Comparison of ENCODE assay signal across 10 cellular contexts in genomic region chr17:63874061-63874626, GRCh38. TPM values are rescaled to one million over a fixed set of nuclear protein-coding genes. Genes with fewer than 3 reads are reported as not detected.
DNase-seq lines count a peak whose midpoint lies in the region; ATAC-seq and TF ChIP-seq lines count a peak whose summit lies in the region.
"Not testable (repeated sequence)": the region's sequence is repeated elsewhere in the genome, so short reads cannot be mapped to it uniquely, and the experiment has no call there.
"Had no signal": no experiment of that assay in that cellular context is flagged by ENCODE, and none has a peak within 500 bp of the region (broad histone marks: within the 10 kb centered on the region; RNA-seq: fewer than 3 reads in every experiment).

No MANE protein-coding gene starts in this region.

- peak; percentile 79 for ATAC-seq in HCT116
- peak; percentile 59 for ATAC-seq in activated B cell treated with CpG ODN at 0.5 μM for 24 hours (ENCODE audit: low read depth)
- ATAC-seq in stimulated activated naive B cell treated with anti-CD40 and anti-IgM and Interleukin-4, amounts not matched to agents 10 μg/mL and 1 μg/mL and 100 μg/mL, for 72 hours (replicated peaks), result peak; percentile 52 to 75

- H3K9ac ChIP-seq in HCT116 (ENCODE audit: low read length); endodermal cell (ENCODE audit: extremely low read depth, low read length, poor library complexity, severe bottlenecking): not testable (repeated sequence)

- not testable (repeated sequence) for H3K27ac ChIP-seq in HCT116 (ENCODE audit: low read depth, low read length); endodermal cell (ENCODE audit: low read depth, low read length)

- H3K4me2 ChIP-seq in HCT116 (ENCODE audit: low read length), result not testable (repeated sequence)

- CTCF ChIA-PET in HCT116 (lab: Charles Lee), result interaction anchor here (0.8 kb wide), 1 partner anchor 259 kb away, joined by 4 read pairs; no protein-coding TSS in a partner anchor
- CTCF ChIA-PET in activated B cell treated with CpG ODN at 0.5 μM for 24 hours (lab: Charles Lee), result not testable (repeated sequence)

- H3K36me3 Mint-ChIP-seq in activated B cell treated with CpG ODN at 0.5 μM for 24 hours (ENCODE audit: low read depth); endodermal cell (ENCODE audit: low read depth); stimulated activated naive B cell treated with anti-CD40 and anti-IgM and Interleukin-4, amounts not matched to agents 10 μg/mL and 1 μg/mL and 100 μg/mL, for 72 hours: not testable (repeated sequence)

- RAD21 ChIA-PET in HCT116 (lab: Charles Lee; ENCODE audit: low non-redundant PET in 1 of 2, low total read pairs in 2 of 2, uncharacterized antibody in 2 of 2, unreplicated experiment in 2 of 2), result not testable (repeated sequence)

- H3K4me3 ChIP-seq in HCT116 (replicated peaks in 1 of 2; ENCODE audit: low read depth in 1 of 2, low read length in 2 of 2); endodermal cell (ENCODE audit: low read length): not testable (repeated sequence)

- not testable (repeated sequence) for H3K79me2 ChIP-seq in HCT116 (ENCODE audit: insufficient read depth, low read length)

- H3K4me3 Mint-ChIP-seq in activated B cell treated with CpG ODN at 0.5 μM for 24 hours; endodermal cell; stimulated activated naive B cell treated with anti-CD40 and anti-IgM and Interleukin-4, amounts not matched to agents 10 μg/mL and 1 μg/mL and 100 μg/mL, for 72 hours: not testable (repeated sequence)

- not testable (repeated sequence) for H3K27ac Mint-ChIP-seq in activated B cell treated with CpG ODN at 0.5 μM for 24 hours; endodermal cell; stimulated activated naive B cell treated with anti-CD40 and anti-IgM and Interleukin-4, amounts not matched to agents 10 μg/mL and 1 μg/mL and 100 μg/mL, for 72 hours

- not testable (repeated sequence) for H3K9me3 ChIP-seq in HCT116 (ENCODE audit: control insufficient read depth in 1 of 2, insufficient read depth in 1 of 2, low read depth in 1 of 2, low read length in 2 of 2); endodermal cell (ENCODE audit: control insufficient read depth, low read length)

- not testable (repeated sequence) for TF ChIP-seq POLR2A in HCT116 (IDR thresholded peaks at IDR 0.05; ENCODE audit: borderline replicate concordance, extremely low read depth, insufficient read depth, insufficient read length)

- H3K27me3 Mint-ChIP-seq in activated B cell treated with CpG ODN at 0.5 μM for 24 hours; stimulated activated naive B cell treated with anti-CD40 and anti-IgM and Interleukin-4, amounts not matched to agents 10 μg/mL and 1 μg/mL and 100 μg/mL, for 72 hours: not testable (repeated sequence)
- H3K27me3 Mint-ChIP-seq in endodermal cell (ENCODE audit: insufficient read depth), result peaks cover 12% of the 10 kb centered on the region

- not testable (repeated sequence) for TF ChIP-seq RAD21 in HCT116 (IDR thresholded peaks at IDR 0.05; ENCODE audit: low read depth)

- H3K27me3 ChIP-seq in HCT116 (ENCODE audit: insufficient read depth, low read length); endodermal cell (ENCODE audit: control insufficient read depth, insufficient read depth, low read length, poor library complexity, severe bottlenecking): not testable (repeated sequence)

- not testable (repeated sequence) for H4K20me1 ChIP-seq in HCT116 (ENCODE audit: insufficient read depth)

- H3K9me3 Mint-ChIP-seq in activated B cell treated with CpG ODN at 0.5 μM for 24 hours; endodermal cell; stimulated activated naive B cell treated with anti-CD40 and anti-IgM and Interleukin-4, amounts not matched to agents 10 μg/mL and 1 μg/mL and 100 μg/mL, for 72 hours: not testable (repeated sequence)

- not testable (repeated sequence) for H2AFZ ChIP-seq in HCT116 (ENCODE audit: low read depth, low read length, poor library complexity, severe bottlenecking)

- H3K4me1 Mint-ChIP-seq in activated B cell treated with CpG ODN at 0.5 μM for 24 hours, result peaks cover 11% of the 10 kb centered on the region
- H3K4me1 Mint-ChIP-seq in endodermal cell; stimulated activated naive B cell treated with anti-CD40 and anti-IgM and Interleukin-4, amounts not matched to agents 10 μg/mL and 1 μg/mL and 100 μg/mL, for 72 hours: not testable (repeated sequence)

- not testable (repeated sequence) for DNase-seq in HCT116 (ENCODE audit: low read depth, low spot score); activated B cell treated with CpG ODN at 0.5 μM for 24 hours; stimulated activated naive B cell treated with anti-CD40 and anti-IgM and Interleukin-4, amounts not matched to agents 10 μg/mL and 1 μg/mL and 100 μg/mL, for 72 hours
- peak; percentile 62 for DNase-seq in endodermal cell

- POLR2A ChIA-PET in HCT116 (lab: Charles Lee); activated B cell treated with CpG ODN at 0.5 μM for 24 hours (lab: Charles Lee): not testable (repeated sequence)

- not testable (repeated sequence) for BruUV-seq in HCT116 (replicated peaks; lab: Mats Ljungman, UMichigan)

- not testable (repeated sequence) for H3K9me2 ChIP-seq in HCT116 (ENCODE audit: insufficient read depth)

- 84% methylated on average over 6 of the region's 8 CpGs; no CpG with 5 or more reads in 1 of the 2 experiments for WGBS in endodermal cell (ENCODE audit: insufficient coverage in 1 of 2, insufficient read length in 1 of 2), 2 experiments

- TF ChIP-seq CTCF in HCT116 (IDR thresholded peaks at IDR 0.05 in 2 of 3, conservative IDR thresholded peaks at IDR 0.05 in 1 of 3; ENCODE audit: borderline replicate concordance in 1 of 3, insufficient read depth in 1 of 3, low read depth in 2 of 3, low read length in 2 of 3); activated B cell treated with CpG ODN at 0.5 μM for 24 hours (IDR thresholded peaks at IDR 0.05): not testable (repeated sequence)
- peak; percentile 39 for TF ChIP-seq CTCF in endodermal cell (conservative IDR thresholded peaks at IDR 0.05)

- intact Hi-C loops in HCT116 (cut with micrococcal nuclease); activated B cell treated with CpG ODN at 0.5 μM for 24 hours (cut with micrococcal nuclease): not testable (repeated sequence)

- H3K4me1 ChIP-seq in HCT116 (ENCODE audit: control insufficient read depth in 1 of 2, insufficient read depth in 2 of 2, low read length in 2 of 2); endodermal cell (ENCODE audit: control insufficient read depth, insufficient read depth, low read length): not testable (repeated sequence)

- not testable (repeated sequence) for H3K36me3 ChIP-seq in HCT116 (ENCODE audit: control insufficient read depth in 1 of 2, insufficient read depth in 2 of 2, low read length in 2 of 2); endodermal cell (ENCODE audit: control insufficient read depth, insufficient read depth, low read length)

RNA-seq across cellular contexts. Expression of gene CSH2, which starts 0.7 kb away (rescaled TPM):
- total RNA-seq in HCT116 (2021; ENCODE audit: unreplicated experiment), result not detected
- 0.05 and 0.31 TPM in 2 replicates for polyA plus RNA-seq in HCT116 (2012)
- not detected in 2 replicates for total RNA-seq in activated B cell treated with CpG ODN at 0.5 μM for 24 hours
- under 1 TPM in 1 of 2 donors, not detected in 1; 0.57 TPM for total RNA-seq in endodermal cell
- polyA plus RNA-seq in endodermal cell (2013, experiment 1 of 2), result not detected
- not detected for polyA plus RNA-seq in endodermal cell (2013, experiment 2 of 2)
- total RNA-seq: A673; Caco-2; CD8-positive, alpha-beta T cell; SK-MEL-5 had no signal
- polyA plus RNA-seq: H1, IgD-negative memory B cell had no signal

RNA-seq across cellular contexts. Expression of gene GH2, which starts 7.6 kb away (rescaled TPM):
- total RNA-seq in HCT116 (2021; ENCODE audit: unreplicated experiment) (not detected), activated B cell treated with CpG ODN at 0.5 μM for 24 hours (not detected in 2 replicates), endodermal cell (under 1 TPM; 0.42 to 0.49 TPM)
- polyA plus RNA-seq in HCT116 (2012), result 0.06 TPM in 1 of 2 replicates, not detected in the other
- not detected for polyA plus RNA-seq in endodermal cell (2013, experiment 1 of 2)
- not detected for polyA plus RNA-seq in endodermal cell (2013, experiment 2 of 2)
- total RNA-seq: A673; Caco-2; CD8-positive, alpha-beta T cell; SK-MEL-5 had no signal
- polyA plus RNA-seq: IgD-negative memory B cell had no signal

RNA-seq across cellular contexts. Expression of gene CSH1, which starts 22.2 kb away (rescaled TPM):
- total RNA-seq in HCT116 (2021; ENCODE audit: unreplicated experiment), result not detected
- not detected in 2 replicates for polyA plus RNA-seq in HCT116 (2012)
- total RNA-seq in activated B cell treated with CpG ODN at 0.5 μM for 24 hours, result not detected in 2 replicates
- total RNA-seq in endodermal cell, result under 1 TPM in 1 of 2 donors, not detected in 1; 0.64 TPM
- not detected for polyA plus RNA-seq in endodermal cell (2013, experiment 1 of 2)
- not detected for polyA plus RNA-seq in endodermal cell (2013, experiment 2 of 2)
- total RNA-seq: A673; Caco-2; CD8-positive, alpha-beta T cell; H1; SK-MEL-5 had no signal
- polyA plus RNA-seq: IgD-negative memory B cell had no signal

RNA-seq across cellular contexts. Expression of gene SMARCD2, which starts 31.7 kb away (rescaled TPM):
- total RNA-seq in HCT116 (2021; ENCODE audit: unreplicated experiment) (168 TPM), activated B cell treated with CpG ODN at 0.5 μM for 24 hours (114 and 117 TPM in 2 replicates), endodermal cell (10 to 100 TPM; 68.8 to 82.1 TPM)
- polyA plus RNA-seq in HCT116 (2012), result 169 and 186 TPM in 2 replicates
- polyA plus RNA-seq in endodermal cell (2013, experiment 1 of 2), result 43.3 TPM
- polyA plus RNA-seq in endodermal cell (2013, experiment 2 of 2), result 43.8 TPM

RNA-seq across cellular contexts. Expression of gene CSHL1, which starts 36.9 kb away (rescaled TPM):
- total RNA-seq in HCT116 (2021; ENCODE audit: unreplicated experiment) (not detected), activated B cell treated with CpG ODN at 0.5 μM for 24 hours (not detected in 2 replicates), endodermal cell (not detected)
- polyA plus RNA-seq in HCT116 (2012), result not detected in 2 replicates
- not detected for polyA plus RNA-seq in endodermal cell (2013, experiment 1 of 2)
- polyA plus RNA-seq in endodermal cell (2013, experiment 2 of 2), result not detected
- total RNA-seq: A673; Caco-2; CD8-positive, alpha-beta T cell; H1; SK-MEL-5 had no signal
- polyA plus RNA-seq: H1, IgD-negative memory B cell had no signal
